In genomic region chr7:74656421-74656910, GRCh38 we compare ENCODE assay signal across 7 cellular contexts. TPM values are rescaled to one million over a fixed set of nuclear protein-coding genes. Genes with fewer than 3 reads are reported as not detected.
A peak's percentile ranks its signal among the peaks of the same experiment; 100 is the strongest.
DNase-seq lines count a peak whose midpoint lies in the region; ATAC-seq, FAIRE-seq and TF ChIP-seq lines count a peak whose summit lies in the region.

No MANE protein-coding gene starts in this region.

- DNase-seq in GM12892 (ENCODE audit: insufficient read length) (peak; percentile 31), NCI-H2227 treated with DMSO at 0.1 percent for 48 hours (lab: John Stamatoyannopoulos, UW) (peak; percentile 83), mesothelial cell of epicardium (ENCODE audit: low spot score in 2 of 2, unreplicated experiment in 2 of 2) (peak; percentile 28 to 61)
- DNase-seq in activated CD8-positive, alpha-beta T cell treated with anti-CD3 and anti-CD28 coated beads, Interleukin-2, amount 10 ng/mL, durations not matched to agents 7 days and 5 days = peak; percentile 64
- DNase-seq in effector memory CD4-positive, alpha-beta T cell = peak; percentile 44 to 56 (median 46)
- peak; percentile 47 to 48 for DNase-seq in stimulated activated CD8-positive, alpha-beta memory T cell treated with anti-CD3 and anti-CD28 coated beads, Interleukin-2, amount 100 ng/mL, for 48 hours (ENCODE audit: low read depth in 2 of 2)

- H3K36me3 ChIP-seq in effector memory CD4-positive, alpha-beta T cell (ENCODE audit: control insufficient read depth, insufficient read depth, low read length) = no peaks in the 10 kb centered on the region

- H3K27me3 Mint-ChIP-seq in activated CD8-positive, alpha-beta T cell treated with anti-CD3 and anti-CD28 coated beads, Interleukin-2, amount 10 ng/mL, durations not matched to agents 7 days and 5 days (ENCODE audit: low read depth) = no peaks in the 10 kb centered on the region
- no peaks in the 10 kb centered on the region for H3K27me3 Mint-ChIP-seq in mesothelial cell of epicardium (ENCODE audit: low read depth)

- no peaks in the 10 kb centered on the region for H3K9me3 Mint-ChIP-seq in activated CD8-positive, alpha-beta T cell treated with anti-CD3 and anti-CD28 coated beads, Interleukin-2, amount 10 ng/mL, durations not matched to agents 7 days and 5 days (ENCODE audit: insufficient read depth)
- H3K9me3 Mint-ChIP-seq in mesothelial cell of epicardium = no peaks in the 10 kb centered on the region

- H3K27me3 ChIP-seq in effector memory CD4-positive, alpha-beta T cell (replicated peaks; ENCODE audit: control insufficient read depth, insufficient read depth, low read length, poor library complexity, severe bottlenecking) = no peaks in the 10 kb centered on the region

- FAIRE-seq in GM12892 (lab: Jason Lieb, UNC) = peak; percentile 27

- no peaks in the 10 kb centered on the region for H3K9me3 ChIP-seq in effector memory CD4-positive, alpha-beta T cell (ENCODE audit: control insufficient read depth, low read length)

- no peak for TF ChIP-seq POLR2A in GM12892 (IDR thresholded peaks at IDR 0.05; ENCODE audit: low read depth, low read length)

- peaks cover 51% of the 10 kb centered on the region for H3K4me1 Mint-ChIP-seq in activated CD8-positive, alpha-beta T cell treated with anti-CD3 and anti-CD28 coated beads, Interleukin-2, amount 10 ng/mL, durations not matched to agents 7 days and 5 days (ENCODE audit: low read depth)
- H3K4me1 Mint-ChIP-seq in mesothelial cell of epicardium = peaks cover 40% of the 10 kb centered on the region

- H3K4me3 Mint-ChIP-seq in activated CD8-positive, alpha-beta T cell treated with anti-CD3 and anti-CD28 coated beads, Interleukin-2, amount 10 ng/mL, durations not matched to agents 7 days and 5 days = peak overlapping the region; percentile 86
- H3K4me3 Mint-ChIP-seq in mesothelial cell of epicardium = peak overlapping the region; percentile 85

- no peak for ATAC-seq in activated CD8-positive, alpha-beta T cell treated with anti-CD3 and anti-CD28 coated beads, Interleukin-2, amount 10 ng/mL, durations not matched to agents 7 days and 5 days
- no peak for ATAC-seq in HG03571 (IDR thresholded peaks at IDR 0.05; ENCODE audit: unreplicated experiment)

- TF ChIP-seq CTCF in mesothelial cell of epicardium (IDR thresholded peaks at IDR 0.05; ENCODE audit: unreplicated experiment) = no peak

- peak overlapping the region; percentile 84 for H3K27ac ChIP-seq in effector memory CD4-positive, alpha-beta T cell (ENCODE audit: insufficient read depth, low read length, poor library complexity, severe bottlenecking)

- POLR2A ChIA-PET in activated CD8-positive, alpha-beta T cell treated with anti-CD3 and anti-CD28 coated beads, Interleukin-2, amount 10 ng/mL, durations not matched to agents 7 days and 5 days (lab: Charles Lee) = interaction anchor here (0.6 to 1.6 kb wide), 4 partner anchors 10 to 15 kb away, joined by 3 to 4 read pairs (median 3); no protein-coding TSS in a partner anchor

- peaks cover 22% of the 10 kb centered on the region for H3K36me3 Mint-ChIP-seq in activated CD8-positive, alpha-beta T cell treated with anti-CD3 and anti-CD28 coated beads, Interleukin-2, amount 10 ng/mL, durations not matched to agents 7 days and 5 days (ENCODE audit: low read depth)
- H3K36me3 Mint-ChIP-seq in mesothelial cell of epicardium = peaks cover 1% of the 10 kb centered on the region

- peaks cover 28% of the 10 kb centered on the region for H3K4me1 ChIP-seq in effector memory CD4-positive, alpha-beta T cell (ENCODE audit: control insufficient read depth, insufficient read depth, low read length, poor library complexity, severe bottlenecking)

- CTCF ChIA-PET in activated CD8-positive, alpha-beta T cell treated with anti-CD3 and anti-CD28 coated beads, Interleukin-2, amount 10 ng/mL, durations not matched to agents 7 days and 5 days (lab: Charles Lee) = no interaction called here

- peak overlapping the region; percentile 68 for H3K4me3 ChIP-seq in effector memory CD4-positive, alpha-beta T cell (ENCODE audit: insufficient read depth, low read depth, low read length, poor library complexity, severe bottlenecking)

- peak overlapping the region; percentile 91 for H3K27ac Mint-ChIP-seq in activated CD8-positive, alpha-beta T cell treated with anti-CD3 and anti-CD28 coated beads, Interleukin-2, amount 10 ng/mL, durations not matched to agents 7 days and 5 days
- H3K27ac Mint-ChIP-seq in mesothelial cell of epicardium = peak overlapping the region; percentile 98

RNA-seq across cellular contexts. Expression of gene GTF2I, which starts 1.1 kb away (rescaled TPM):
- 103 TPM for polyA plus RNA-seq in GM12892 (2012; ENCODE audit: missing spikeins)
- total RNA-seq in activated CD8-positive, alpha-beta T cell treated with anti-CD3 and anti-CD28 coated beads, Interleukin-2, amount 10 ng/mL, durations not matched to agents 7 days and 5 days = 100 to 1,000 TPM; 173 to 177 TPM
- total RNA-seq in mesothelial cell of epicardium = 433 to 438 TPM (median 435 TPM) in 3 replicates

Comparison
In these comparisons a context has a peak if more than half of its experiments do, and no peak if none do; other contexts are left out.
1. DNase-seq: peak in every context shown above with its lines; median percentile 83 in NCI-H2227 treated with DMSO at 0.1 percent for 48 hours; 64 in activated CD8-positive, alpha-beta T cell treated with anti-CD3 and anti-CD28 coated beads, Interleukin-2, amount 10 ng/mL, durations not matched to agents 7 days and 5 days; 48 in stimulated activated CD8-positive, alpha-beta memory T cell treated with anti-CD3 and anti-CD28 coated beads, Interleukin-2, amount 100 ng/mL, for 48 hours; 46 in effector memory CD4-positive, alpha-beta T cell; 44 in mesothelial cell of epicardium; 31 in GM12892.